Comparison of ENCODE assay signal across 34 cellular contexts in genomic region chr1:214977133-214977532, GRCh38.
"Had no signal": no experiment of that assay in that cellular context is flagged by ENCODE, and none has a peak within 500 bp of the region (broad histone marks: within the 10 kb centered on the region; RNA-seq: fewer than 3 reads in every experiment).

No MANE protein-coding gene starts in this region.

- H3K9me3 ChIP-seq: esophagus squamous epithelium, gastrocnemius medialis, pancreas, prostate gland, sigmoid colon, upper lobe of left lung, vagina had no signal

- H3K4me3 ChIP-seq: esophagus squamous epithelium, gastrocnemius medialis, pancreas, prostate gland, sigmoid colon, upper lobe of left lung, vagina had no signal

- H3K27me3 ChIP-seq: esophagus squamous epithelium, gastrocnemius medialis, sigmoid colon, upper lobe of left lung, vagina had no signal

- H3K4me3 Mint-ChIP-seq: activated CD4-positive, alpha-beta memory T cell treated with anti-CD3 and anti-CD28 coated beads, Interleukin-2, amount 10 ng/mL, durations not matched to agents 7 days and 5 days; activated CD4-positive, alpha-beta T cell treated with anti-CD3 and anti-CD28 coated beads, Interleukin-2, amount 10 ng/mL, durations not matched to agents 24 days and 14 days; activated naive CD4-positive, alpha-beta T cell treated with anti-CD3 and anti-CD28 coated beads, Interleukin-2, amount 10 ng/mL, durations not matched to agents 7 days and 5 days; activated naive CD8-positive, alpha-beta T cell treated with anti-CD3 and anti-CD28 coated beads, Interleukin-2, amount 10 ng/mL, durations not matched to agents 7 days and 5 days; activated T-cell treated with anti-CD3 and anti-CD28 coated beads, Interleukin-2, amount 50 U/mL, for 24 hours; central memory CD8-positive, alpha-beta T cell; mesothelial cell of epicardium; naive B cell; nephron progenitor cell; stimulated activated memory B cell treated with anti-CD40 and anti-IgM and Interleukin-4, amounts not matched to agents 10 μg/mL and 1 μg/mL and 100 μg/mL, for 72 hours; stimulated activated naive CD8-positive, alpha-beta T cell treated with anti-CD3 and anti-CD28 coated beads, Interleukin-15, amount 100 ng/mL, for 72 hours; T-helper 1 cell treated with Interleukin-12 subunit alpha and Interleukin-12 subunit beta and Interleukin-4 antibody, amounts not matched to agents 30 μg/mL and 1 μg/mL, for 36 hours had no signal

- H3K27ac ChIP-seq: epithelial cell of prostate, esophagus squamous epithelium, gastrocnemius medialis, pancreas, prostate gland, sigmoid colon, upper lobe of left lung, vagina, WERI-Rb-1 had no signal

- H3K9me3 Mint-ChIP-seq: activated CD4-positive, alpha-beta memory T cell treated with anti-CD3 and anti-CD28 coated beads, Interleukin-2, amount 10 ng/mL, durations not matched to agents 7 days and 5 days; activated CD4-positive, alpha-beta T cell treated with anti-CD3 and anti-CD28 coated beads, Interleukin-2, amount 10 ng/mL, durations not matched to agents 24 days and 14 days; activated naive CD4-positive, alpha-beta T cell treated with anti-CD3 and anti-CD28 coated beads, Interleukin-2, amount 10 ng/mL, durations not matched to agents 7 days and 5 days; activated naive CD8-positive, alpha-beta T cell treated with anti-CD3 and anti-CD28 coated beads, Interleukin-2, amount 10 ng/mL, durations not matched to agents 7 days and 5 days; activated T-cell treated with anti-CD3 and anti-CD28 coated beads, Interleukin-2, amount 50 U/mL, for 24 hours; mesothelial cell of epicardium; nephron progenitor cell; stimulated activated memory B cell treated with anti-CD40 and anti-IgM and Interleukin-4, amounts not matched to agents 10 μg/mL and 1 μg/mL and 100 μg/mL, for 72 hours; T-helper 1 cell treated with Interleukin-12 subunit alpha and Interleukin-12 subunit beta and Interleukin-4 antibody, amounts not matched to agents 30 μg/mL and 1 μg/mL, for 36 hours had no signal

- DNase-seq: activated CD4-positive, alpha-beta memory T cell treated with anti-CD3 and anti-CD28 coated beads, Interleukin-2, amount 10 ng/mL, durations not matched to agents 7 days and 5 days; activated CD4-positive, alpha-beta T cell treated with anti-CD3 and anti-CD28 coated beads, Interleukin-2, amount 10 ng/mL, durations not matched to agents 24 days and 14 days; activated CD4-positive, CD25-positive, alpha-beta regulatory T cell treated with anti-CD3 and anti-CD28 coated beads, Interleukin-2, amount 50 U/mL, for 72 hours; activated CD8-positive, alpha-beta memory T cell treated with anti-CD3 and anti-CD28 coated beads, Interleukin-2, amount 50 U/mL, for 48 hours; activated gamma-delta T cell; activated naive CD4-positive, alpha-beta T cell treated with anti-CD3 and anti-CD28 coated beads, Interleukin-2, amount 10 ng/mL, durations not matched to agents 7 days and 5 days; activated naive CD8-positive, alpha-beta T cell treated with anti-CD3 and anti-CD28 coated beads, Interleukin-2, amount 10 ng/mL, durations not matched to agents 7 days and 5 days; activated T-cell treated with anti-CD3 and anti-CD28 coated beads, Interleukin-2, amount 50 U/mL, for 24 hours; effector CD8-positive, alpha-beta T cell; esophagus squamous epithelium; gastrocnemius medialis; glutamatergic neuron; naive B cell; nephron progenitor cell; nucleus accumbens; pancreas; retina; sigmoid colon; small intestine; stimulated activated CD4-positive, alpha-beta T cell treated with anti-CD3 and anti-CD28 coated beads, Interleukin-1b, Interleukin-23, amount 100 ng/mL, for 48 hours; stimulated activated CD4-positive, alpha-beta T cell treated with anti-CD3 and anti-CD28 coated beads, Interleukin-4, amount 100 ng/mL, for 4 hours; stimulated activated CD8-positive, alpha-beta memory T cell treated with anti-CD3 and anti-CD28 coated beads, Interleukin-4, amount 100 ng/mL, for 48 hours; stimulated activated naive CD8-positive, alpha-beta T cell treated with anti-CD3 and anti-CD28 coated beads, Interleukin-15, amount 100 ng/mL, for 72 hours; substantia nigra; T-helper 9 cell; upper lobe of left lung; WERI-Rb-1 had no signal

- H3K27ac Mint-ChIP-seq: activated CD4-positive, alpha-beta memory T cell treated with anti-CD3 and anti-CD28 coated beads, Interleukin-2, amount 10 ng/mL, durations not matched to agents 7 days and 5 days; activated CD4-positive, alpha-beta T cell treated with anti-CD3 and anti-CD28 coated beads, Interleukin-2, amount 10 ng/mL, durations not matched to agents 24 days and 14 days; activated naive CD4-positive, alpha-beta T cell treated with anti-CD3 and anti-CD28 coated beads, Interleukin-2, amount 10 ng/mL, durations not matched to agents 7 days and 5 days; activated naive CD8-positive, alpha-beta T cell treated with anti-CD3 and anti-CD28 coated beads, Interleukin-2, amount 10 ng/mL, durations not matched to agents 7 days and 5 days; activated T-cell treated with anti-CD3 and anti-CD28 coated beads, Interleukin-2, amount 50 U/mL, for 24 hours; mesothelial cell of epicardium; naive B cell; nephron progenitor cell; stimulated activated memory B cell treated with anti-CD40 and anti-IgM and Interleukin-4, amounts not matched to agents 10 μg/mL and 1 μg/mL and 100 μg/mL, for 72 hours; stimulated activated naive CD8-positive, alpha-beta T cell treated with anti-CD3 and anti-CD28 coated beads, Interleukin-15, amount 100 ng/mL, for 72 hours; T-helper 1 cell treated with Interleukin-12 subunit alpha and Interleukin-12 subunit beta and Interleukin-4 antibody, amounts not matched to agents 30 μg/mL and 1 μg/mL, for 36 hours had no signal

- H3K36me3 ChIP-seq: esophagus squamous epithelium, gastrocnemius medialis, pancreas, prostate gland, sigmoid colon, upper lobe of left lung, vagina, WERI-Rb-1 had no signal

- H3K4me1 Mint-ChIP-seq: activated CD4-positive, alpha-beta memory T cell treated with anti-CD3 and anti-CD28 coated beads, Interleukin-2, amount 10 ng/mL, durations not matched to agents 7 days and 5 days; activated CD4-positive, alpha-beta T cell treated with anti-CD3 and anti-CD28 coated beads, Interleukin-2, amount 10 ng/mL, durations not matched to agents 24 days and 14 days; activated naive CD4-positive, alpha-beta T cell treated with anti-CD3 and anti-CD28 coated beads, Interleukin-2, amount 10 ng/mL, durations not matched to agents 7 days and 5 days; activated naive CD8-positive, alpha-beta T cell treated with anti-CD3 and anti-CD28 coated beads, Interleukin-2, amount 10 ng/mL, durations not matched to agents 7 days and 5 days; central memory CD8-positive, alpha-beta T cell; naive B cell; stimulated activated memory B cell treated with anti-CD40 and anti-IgM and Interleukin-4, amounts not matched to agents 10 μg/mL and 1 μg/mL and 100 μg/mL, for 72 hours; stimulated activated naive CD8-positive, alpha-beta T cell treated with anti-CD3 and anti-CD28 coated beads, Interleukin-15, amount 100 ng/mL, for 72 hours had no signal

- H3K27me3 Mint-ChIP-seq: activated CD4-positive, alpha-beta memory T cell treated with anti-CD3 and anti-CD28 coated beads, Interleukin-2, amount 10 ng/mL, durations not matched to agents 7 days and 5 days; activated CD4-positive, alpha-beta T cell treated with anti-CD3 and anti-CD28 coated beads, Interleukin-2, amount 10 ng/mL, durations not matched to agents 24 days and 14 days; activated naive CD4-positive, alpha-beta T cell treated with anti-CD3 and anti-CD28 coated beads, Interleukin-2, amount 10 ng/mL, durations not matched to agents 7 days and 5 days; activated T-cell treated with anti-CD3 and anti-CD28 coated beads, Interleukin-2, amount 50 U/mL, for 24 hours; central memory CD8-positive, alpha-beta T cell; naive B cell; stimulated activated memory B cell treated with anti-CD40 and anti-IgM and Interleukin-4, amounts not matched to agents 10 μg/mL and 1 μg/mL and 100 μg/mL, for 72 hours had no signal

- H3K36me3 Mint-ChIP-seq: activated naive CD4-positive, alpha-beta T cell treated with anti-CD3 and anti-CD28 coated beads, Interleukin-2, amount 10 ng/mL, durations not matched to agents 7 days and 5 days; activated naive CD8-positive, alpha-beta T cell treated with anti-CD3 and anti-CD28 coated beads, Interleukin-2, amount 10 ng/mL, durations not matched to agents 7 days and 5 days; mesothelial cell of epicardium; naive B cell; stimulated activated memory B cell treated with anti-CD40 and anti-IgM and Interleukin-4, amounts not matched to agents 10 μg/mL and 1 μg/mL and 100 μg/mL, for 72 hours had no signal

- H3K4me1 ChIP-seq: esophagus squamous epithelium, gastrocnemius medialis, pancreas, prostate gland, sigmoid colon, upper lobe of left lung, vagina had no signal
